18 cellular contexts compared by ENCODE assay signal in the genomic region with DNA sequence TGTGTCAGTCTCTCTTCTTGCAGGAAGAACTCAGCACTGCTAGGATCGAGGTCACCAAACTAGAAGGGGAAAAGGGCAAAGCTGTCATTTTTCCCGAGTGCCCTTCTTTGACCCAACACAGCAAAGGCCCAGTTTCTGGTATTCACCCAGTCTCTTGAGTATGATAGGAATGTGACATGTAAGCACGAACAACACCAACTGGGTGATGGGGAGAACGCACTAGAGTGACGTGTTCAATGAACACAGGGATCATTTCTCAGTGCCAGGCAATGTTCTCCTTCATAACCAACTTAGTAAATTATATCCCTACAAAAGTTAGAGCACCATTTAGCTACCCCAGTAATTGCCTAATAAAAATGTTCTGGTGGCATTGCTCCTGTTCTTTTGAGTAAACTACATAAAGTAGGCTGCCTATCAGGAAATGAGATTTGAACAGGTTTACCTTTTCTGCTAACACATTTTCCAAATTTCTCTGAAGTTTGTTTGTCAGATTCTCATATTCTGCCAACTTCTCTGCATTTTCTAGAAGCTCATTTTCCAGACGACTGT.
DNase-seq lines count a peak whose midpoint lies in the region; ATAC-seq and TF ChIP-seq lines count a peak whose summit lies in the region.
"Had no signal": no experiment of that assay in that cellular context is flagged by ENCODE, and none has a peak within 500 bp of the region (broad histone marks: within the 10 kb centered on the region; RNA-seq: fewer than 3 reads in every experiment).

No MANE protein-coding gene starts in this region.

- H3K27ac Mint-ChIP-seq in activated B cell treated with CpG ODN at 0.5 μM for 24 hours: peak overlapping the region; percentile 66
- no peak overlapping the region for H3K27ac Mint-ChIP-seq in activated CD4-positive, alpha-beta T cell treated with anti-CD3 and anti-CD28 coated beads, Interleukin-2, amount 10 ng/mL, durations not matched to agents 7 days and 5 days
- H3K27ac Mint-ChIP-seq: progenitor cell of endocrine pancreas had no signal

- DNase-seq in DMS114 treated with DMSO at 0.1 percent for 48 hours (lab: John Stamatoyannopoulos, UW; ENCODE audit: unreplicated experiment) (peak; percentile 4), activated B cell treated with CpG ODN at 0.5 μM for 24 hours (no peak), left ventricle myocardium superior (no peak), sciatic nerve (ENCODE audit: low spot score) (no peak), adrenal gland (no peak), NCI-H2196 treated with DMSO at 0.1 percent for 48 hours (lab: John Stamatoyannopoulos, UW; ENCODE audit: unreplicated experiment) (no peak)
- DNase-seq in activated CD4-positive, alpha-beta T cell treated with anti-CD3 and anti-CD28 coated beads, Interleukin-2, amount 10 ng/mL, durations not matched to agents 7 days and 5 days: no peak
- DNase-seq: activated CD8-positive, alpha-beta memory T cell treated with anti-CD3 and anti-CD28 coated beads, Interleukin-2, amount 50 U/mL, for 4 hours; CD4-positive, CD25-positive, alpha-beta regulatory T cell; effector memory CD4-positive, alpha-beta T cell; head of caudate nucleus; NCI-H1694; SIG-M5; stimulated activated CD4-positive, alpha-beta T cell treated with anti-CD3 and anti-CD28 coated beads, Interleukin-4, amount 100 ng/mL, for 1 hour; stimulated activated naive CD4-positive, alpha-beta T cell had no signal

- no peaks in the 10 kb centered on the region for H3K9me3 Mint-ChIP-seq in activated B cell treated with CpG ODN at 0.5 μM for 24 hours
- no peaks in the 10 kb centered on the region for H3K9me3 Mint-ChIP-seq in activated CD4-positive, alpha-beta T cell treated with anti-CD3 and anti-CD28 coated beads, Interleukin-2, amount 10 ng/mL, durations not matched to agents 7 days and 5 days
- H3K9me3 Mint-ChIP-seq: CD4-positive, CD25-positive, alpha-beta regulatory T cell had no signal

- H3K36me3 Mint-ChIP-seq in activated B cell treated with CpG ODN at 0.5 μM for 24 hours (ENCODE audit: low read depth): peaks cover 87% of the 10 kb centered on the region
- H3K36me3 Mint-ChIP-seq in activated CD4-positive, alpha-beta T cell treated with anti-CD3 and anti-CD28 coated beads, Interleukin-2, amount 10 ng/mL, durations not matched to agents 7 days and 5 days (ENCODE audit: low read depth): peaks cover 76% of the 10 kb centered on the region

- intact Hi-C loops in activated B cell treated with CpG ODN at 0.5 μM for 24 hours (cut with micrococcal nuclease): no loop called here
- intact Hi-C loops in left ventricle myocardium superior (cut with micrococcal nuclease): no loop called here
- intact Hi-C loops in sciatic nerve (cut with DNase I): no loop called here
- intact Hi-C loops in adrenal gland (cut with DNase I): no loop called here

- H3K27ac ChIP-seq in adrenal gland: peak overlapping the region in 1 of 5 donors; percentile 36

- no peak for TF ChIP-seq POLR2A in adrenal gland (IDR thresholded peaks at IDR 0.05)

- no peaks in the 10 kb centered on the region for H3K4me1 Mint-ChIP-seq in activated B cell treated with CpG ODN at 0.5 μM for 24 hours
- H3K4me1 Mint-ChIP-seq in activated CD4-positive, alpha-beta T cell treated with anti-CD3 and anti-CD28 coated beads, Interleukin-2, amount 10 ng/mL, durations not matched to agents 7 days and 5 days: peaks cover 7% of the 10 kb centered on the region

- H3K27me3 Mint-ChIP-seq in activated B cell treated with CpG ODN at 0.5 μM for 24 hours: no peaks in the 10 kb centered on the region
- no peaks in the 10 kb centered on the region for H3K27me3 Mint-ChIP-seq in activated CD4-positive, alpha-beta T cell treated with anti-CD3 and anti-CD28 coated beads, Interleukin-2, amount 10 ng/mL, durations not matched to agents 7 days and 5 days
- H3K27me3 Mint-ChIP-seq: CD4-positive, CD25-positive, alpha-beta regulatory T cell; progenitor cell of endocrine pancreas had no signal

- TF ChIP-seq CTCF in activated B cell treated with CpG ODN at 0.5 μM for 24 hours (IDR thresholded peaks at IDR 0.05) (no peak), adrenal gland (IDR thresholded peaks at IDR 0.05) (no peak)

- no peak overlapping the region for H3K4me3 ChIP-seq in adrenal gland
- H3K4me3 ChIP-seq: lung had no signal

- POLR2A ChIA-PET in activated B cell treated with CpG ODN at 0.5 μM for 24 hours (lab: Charles Lee): no interaction called here
- POLR2A ChIA-PET in activated CD4-positive, alpha-beta T cell treated with anti-CD3 and anti-CD28 coated beads, Interleukin-2, amount 10 ng/mL, durations not matched to agents 7 days and 5 days (lab: Charles Lee): no interaction called here

- no peaks in the 10 kb centered on the region for H3K27me3 ChIP-seq in adrenal gland

- no peak overlapping the region for H3K4me3 Mint-ChIP-seq in activated B cell treated with CpG ODN at 0.5 μM for 24 hours
- H3K4me3 Mint-ChIP-seq in activated CD4-positive, alpha-beta T cell treated with anti-CD3 and anti-CD28 coated beads, Interleukin-2, amount 10 ng/mL, durations not matched to agents 7 days and 5 days: no peak overlapping the region
- H3K4me3 Mint-ChIP-seq: CD4-positive, CD25-positive, alpha-beta regulatory T cell had no signal

- ATAC-seq in activated B cell treated with CpG ODN at 0.5 μM for 24 hours (ENCODE audit: low read depth): no peak
- ATAC-seq in left ventricle myocardium superior: peak; percentile 51
- ATAC-seq in sciatic nerve: peak; percentile 49
- ATAC-seq in GM18498 (IDR thresholded peaks at IDR 0.05; ENCODE audit: unreplicated experiment): no peak

- 60 to 77% (median 66%) methylated on average over 6 of the region's 6 CpGs for WGBS in adrenal gland, 4 donors

- H3K9me3 ChIP-seq in adrenal gland (replicated peaks in 1 of 3): no peaks in the 10 kb centered on the region

- CTCF ChIA-PET in activated B cell treated with CpG ODN at 0.5 μM for 24 hours (lab: Charles Lee): interaction anchor here (3.3 kb wide), 1 partner anchor 10 kb away, joined by 28 read pairs; no protein-coding TSS in a partner anchor
- CTCF ChIA-PET in activated CD4-positive, alpha-beta T cell treated with anti-CD3 and anti-CD28 coated beads, Interleukin-2, amount 10 ng/mL, durations not matched to agents 7 days and 5 days (lab: Charles Lee): interaction anchor here (5.2 kb wide), 1 partner anchor 10 kb away, joined by 41 read pairs; no protein-coding TSS in a partner anchor

- H3K4me1 ChIP-seq in adrenal gland (replicated peaks in 1 of 2): no peaks in the 10 kb centered on the region

- peaks cover 0 to 45% of the 10 kb centered on the region in 2 donors for H3K36me3 ChIP-seq in adrenal gland (replicated peaks in 1 of 2)

Comparison
In these comparisons a context has a peak if more than half of its experiments do, and no peak if none do; other contexts are left out.
1. ATAC-seq: peak in left ventricle myocardium superior (single experiment) and sciatic nerve (single experiment); none in activated B cell treated with CpG ODN at 0.5 μM for 24 hours (single experiment) and GM18498 (single experiment).